Comparison of ENCODE assay signal across 16 cellular contexts in the genomic region with DNA sequence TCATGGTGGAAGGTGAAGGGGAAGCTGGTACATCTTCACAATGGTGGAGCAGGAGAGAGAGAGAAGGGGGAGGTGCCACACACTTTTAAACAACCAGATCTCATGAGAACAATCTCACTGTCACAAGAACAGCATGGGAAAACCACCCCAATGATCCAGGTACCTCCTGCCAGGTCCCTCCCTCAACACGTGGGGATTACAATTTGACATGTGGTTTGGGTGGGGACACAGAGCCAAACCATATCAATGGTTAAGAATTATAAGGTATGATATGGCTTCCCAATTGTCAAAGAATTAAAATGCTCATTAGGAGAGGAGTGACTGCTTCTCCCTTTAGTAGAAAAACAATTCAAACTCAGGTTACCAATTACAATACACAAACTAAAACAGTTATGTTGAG.
DNase-seq lines count a peak whose midpoint lies in the region; ATAC-seq and TF ChIP-seq lines count a peak whose summit lies in the region.
"Had no signal": no experiment of that assay in that cellular context is flagged by ENCODE, and none has a peak within 500 bp of the region (broad histone marks: within the 10 kb centered on the region; RNA-seq: fewer than 3 reads in every experiment).

No MANE protein-coding gene starts in this region.

- peaks cover 5 to 6% of the 10 kb centered on the region in 2 donors for H3K36me3 Mint-ChIP-seq in stimulated activated naive B cell treated with anti-CD40 and anti-IgM and Interleukin-4, amounts not matched to agents 10 μg/mL and 1 μg/mL and 100 μg/mL, for 72 hours

- H3K9me3 Mint-ChIP-seq in stimulated activated naive B cell treated with anti-CD40 and anti-IgM and Interleukin-4, amounts not matched to agents 10 μg/mL and 1 μg/mL and 100 μg/mL, for 72 hours = no peaks in the 10 kb centered on the region
- H3K9me3 Mint-ChIP-seq: HFFc6 had no signal

- H3K4me3 ChIP-seq in right atrium auricular region = no peak overlapping the region
- no peak overlapping the region for H3K4me3 ChIP-seq in RWPE2 (ENCODE audit: severe bottlenecking)
- H3K4me3 ChIP-seq in mesendoderm (ENCODE audit: low read length) = no peak overlapping the region
- no peak overlapping the region for H3K4me3 ChIP-seq in skeletal muscle tissue (ENCODE audit: low read length in 3 of 3)
- H3K4me3 ChIP-seq in Peyer's patch = no peak overlapping the region

- H3K23ac ChIP-seq in mesendoderm (ENCODE audit: low read length) = no peak overlapping the region

- H4K5ac ChIP-seq in mesendoderm (ENCODE audit: low read length) = no peak overlapping the region

- H3K4me3 Mint-ChIP-seq in stimulated activated naive B cell treated with anti-CD40 and anti-IgM and Interleukin-4, amounts not matched to agents 10 μg/mL and 1 μg/mL and 100 μg/mL, for 72 hours = no peak overlapping the region
- H3K4me3 Mint-ChIP-seq: B cell, HFFc6 had no signal

- H3K56ac ChIP-seq in mesendoderm (ENCODE audit: low read length) = no peak overlapping the region

- H2BK5ac ChIP-seq in mesendoderm (ENCODE audit: low read length) = no peak overlapping the region

- H2BK15ac ChIP-seq in mesendoderm (replicated peaks; ENCODE audit: low read depth) = no peak overlapping the region

- no peaks in the 10 kb centered on the region for H3K4me1 Mint-ChIP-seq in stimulated activated naive B cell treated with anti-CD40 and anti-IgM and Interleukin-4, amounts not matched to agents 10 μg/mL and 1 μg/mL and 100 μg/mL, for 72 hours
- H3K4me1 Mint-ChIP-seq: B cell had no signal

- H3K27me3 ChIP-seq in right atrium auricular region = no peaks in the 10 kb centered on the region
- H3K27me3 ChIP-seq in RWPE2 (ENCODE audit: insufficient read depth, poor library complexity, severe bottlenecking) = no peaks in the 10 kb centered on the region
- H3K27me3 ChIP-seq in mesendoderm (ENCODE audit: insufficient read depth, low read length, poor library complexity) = no peaks in the 10 kb centered on the region
- H3K27me3 ChIP-seq in skeletal muscle tissue (ENCODE audit: control insufficient read depth in 3 of 3, insufficient read depth in 3 of 3, low read length in 3 of 3) = no peaks in the 10 kb centered on the region
- no peaks in the 10 kb centered on the region for H3K27me3 ChIP-seq in Peyer's patch

- H3K27me3 Mint-ChIP-seq in stimulated activated naive B cell treated with anti-CD40 and anti-IgM and Interleukin-4, amounts not matched to agents 10 μg/mL and 1 μg/mL and 100 μg/mL, for 72 hours = no peaks in the 10 kb centered on the region
- H3K27me3 Mint-ChIP-seq: B cell had no signal

- no peak for TF ChIP-seq POLR2A in Peyer's patch (IDR thresholded peaks at IDR 0.05)

- no peak for DNase-seq in Right ventricle myocardium inferior (ENCODE audit: missing footprints)
- no peak for DNase-seq in right atrium auricular region (ENCODE audit: low spot score)
- no peak for DNase-seq in RWPE2 (ENCODE audit: low spot score)
- peak; percentile 29 for DNase-seq in mesendoderm
- no peak for DNase-seq in Peyer's patch
- DNase-seq in stimulated activated naive B cell treated with anti-CD40 and anti-IgM and Interleukin-4, amounts not matched to agents 10 μg/mL and 1 μg/mL and 100 μg/mL, for 72 hours = no peak
- DNase-seq in substantia nigra (lab: John Stamatoyannopoulos, UW) = no peak
- DNase-seq: 8988T, HFFc6, NCI-H187, NCI-H2107, NCI-H510A, NCI-H82 had no signal

- intact Hi-C loops in Right ventricle myocardium inferior (cut with DNase I) = loop anchor here (2.0 kb wide), 1 partner anchor 142 kb away; no protein-coding TSS in a partner anchor

- H3K27ac Mint-ChIP-seq in stimulated activated naive B cell treated with anti-CD40 and anti-IgM and Interleukin-4, amounts not matched to agents 10 μg/mL and 1 μg/mL and 100 μg/mL, for 72 hours = no peak overlapping the region
- H3K27ac Mint-ChIP-seq: B cell, HFFc6 had no signal

- ATAC-seq in Right ventricle myocardium inferior = peak; percentile 15
- ATAC-seq in RWPE2 (ENCODE audit: low read depth) = no peak
- no peak for ATAC-seq in stimulated activated naive B cell treated with anti-CD40 and anti-IgM and Interleukin-4, amounts not matched to agents 10 μg/mL and 1 μg/mL and 100 μg/mL, for 72 hours (replicated peaks)

- H3K79me1 ChIP-seq in mesendoderm (ENCODE audit: low read length) = no peaks in the 10 kb centered on the region

- peaks cover 0 to 17% of the 10 kb centered on the region in 2 donors for H3K4me1 ChIP-seq in right atrium auricular region
- H3K4me1 ChIP-seq in RWPE2 (ENCODE audit: insufficient read depth, poor library complexity, severe bottlenecking) = peaks cover 4% of the 10 kb centered on the region
- no peaks in the 10 kb centered on the region for H3K4me1 ChIP-seq in mesendoderm (ENCODE audit: control insufficient read depth, low read depth, low read length)
- H3K4me1 ChIP-seq in skeletal muscle tissue (ENCODE audit: control insufficient read depth in 3 of 3, insufficient read depth in 3 of 3, low read length in 3 of 3) = peaks cover 0 to 16% (median 3%) of the 10 kb centered on the region in 3 donors
- H3K4me1 ChIP-seq in Peyer's patch = no peaks in the 10 kb centered on the region

- no peak overlapping the region for H2BK120ac ChIP-seq in mesendoderm (ENCODE audit: low read depth, low read length)

- TF ChIP-seq CTCF in right atrium auricular region (IDR thresholded peaks at IDR 0.05) (no peak), RWPE2 (IDR thresholded peaks at IDR 0.05; ENCODE audit: poor library complexity, severe bottlenecking) (no peak), Peyer's patch (IDR thresholded peaks at IDR 0.05) (no peak)

- no CpG with 5 or more reads among the region's 1 CpG for WGBS in mesendoderm (ENCODE audit: extremely low coverage, insufficient coverage, low lambda C conversion rate)

- H3K27ac ChIP-seq in right atrium auricular region (peak overlapping the region in 1 of 2 donors; percentile 8), RWPE2 (ENCODE audit: poor library complexity, severe bottlenecking) (peak overlapping the region; percentile 33), mesendoderm (ENCODE audit: low read depth, low read length) (no peak overlapping the region), skeletal muscle tissue (ENCODE audit: low read depth, low read length) (peak overlapping the region; percentile 38), Peyer's patch (no peak overlapping the region), substantia nigra (ENCODE audit: low read depth, low read length, poor library complexity, severe bottlenecking) (no peak overlapping the region)
- H3K27ac ChIP-seq: KMS-11 had no signal

- H3K79me2 ChIP-seq in mesendoderm (ENCODE audit: control insufficient read depth, insufficient read depth, low read length) = no peaks in the 10 kb centered on the region

- no peak overlapping the region for H3K4me2 ChIP-seq in mesendoderm (ENCODE audit: low read length)
- H3K4me2 ChIP-seq: KMS-11 had no signal

- no peak overlapping the region for H3K9ac ChIP-seq in mesendoderm (ENCODE audit: low read length)
- no peak overlapping the region for H3K9ac ChIP-seq in skeletal muscle tissue (ENCODE audit: low read depth in 1 of 3, low read length in 3 of 3)
- H3K9ac ChIP-seq: KMS-11 had no signal

- H3K36me3 ChIP-seq in right atrium auricular region (peaks cover 32% of the 10 kb centered on the region), RWPE2 (ENCODE audit: low read depth) (peaks cover 73% of the 10 kb centered on the region), mesendoderm (ENCODE audit: control insufficient read depth, insufficient read depth, low read length) (no peaks in the 10 kb centered on the region), skeletal muscle tissue (ENCODE audit: control insufficient read depth in 3 of 3, insufficient read depth in 3 of 3, low read length in 3 of 3) (peaks cover 2 to 8% (median 8%) of the 10 kb centered on the region in 3 donors), Peyer's patch (peaks cover 0 to 9% (median 0%) of the 10 kb centered on the region in 3 donors)

- no peaks in the 10 kb centered on the region for H3K9me3 ChIP-seq in right atrium auricular region
- H3K9me3 ChIP-seq in RWPE2 (ENCODE audit: severe bottlenecking) = no peaks in the 10 kb centered on the region
- H3K9me3 ChIP-seq in skeletal muscle tissue (ENCODE audit: control insufficient read depth in 3 of 3, low read length in 3 of 3) = no peaks in the 10 kb centered on the region
- H3K9me3 ChIP-seq in Peyer's patch = no peaks in the 10 kb centered on the region

- H2AK5ac ChIP-seq in mesendoderm (ENCODE audit: low read length) = no peak overlapping the region

- no peak overlapping the region for H3K4ac ChIP-seq in mesendoderm (ENCODE audit: low read depth, low read length)

- no peak overlapping the region for H3K18ac ChIP-seq in mesendoderm (ENCODE audit: low read length)

- H4K8ac ChIP-seq in mesendoderm (ENCODE audit: low read depth, low read length) = no peak overlapping the region

Comparison
In these comparisons a context has a peak if more than half of its experiments do, and no peak if none do; other contexts are left out.
1. H3K27ac ChIP-seq: peak in RWPE2 (single experiment) and skeletal muscle tissue (single experiment); none in mesendoderm (single experiment), Peyer's patch (0 of 4) and substantia nigra (single experiment).